ENCODE assay signal across 8 cellular contexts in the genomic region with DNA sequence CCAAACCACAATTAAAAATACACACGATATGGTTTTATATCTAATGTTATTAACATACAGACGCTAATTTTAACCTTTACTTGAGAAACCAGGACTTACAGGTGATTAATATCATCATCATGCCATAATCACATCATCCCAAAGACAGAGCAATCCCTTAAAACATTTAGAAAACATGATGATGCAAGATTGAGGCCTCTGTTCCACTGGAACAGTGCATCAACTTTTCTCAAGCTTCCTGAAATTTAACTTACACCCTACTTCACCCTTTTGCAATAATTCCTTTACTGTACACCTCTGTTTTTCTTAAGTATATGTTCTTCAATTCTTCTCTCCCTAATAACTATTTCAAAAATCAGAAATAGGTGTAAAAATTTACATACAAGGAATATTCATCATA. TPM values are rescaled to one million over a fixed set of nuclear protein-coding genes. Genes with fewer than 3 reads are reported as not detected.
"Had no signal": no experiment of that assay in that cellular context is flagged by ENCODE, and none has a peak within 500 bp of the region (broad histone marks: within the 10 kb centered on the region; RNA-seq: fewer than 3 reads in every experiment).

No MANE protein-coding gene starts in this region.

- H3K4me2 ChIP-seq: GM23338 had no signal

- H3K4me3 ChIP-seq: GM23338 had no signal

- H2AFZ ChIP-seq: GM23338 had no signal

- DNase-seq: H9, HCEC 1CT had no signal

- ATAC-seq: GM23338, HepG2 had no signal

- H3K27ac ChIP-seq: HL-60 had no signal

- FAIRE-seq: H1, HepG2 had no signal

RNA-seq across cellular contexts. Expression of a gene that starts 40.6 kb away (rescaled TPM):
- total RNA-seq: HT1080 had no signal

RNA-seq across cellular contexts. Expression of a gene that starts 59.9 kb away (rescaled TPM):
- total RNA-seq: HepG2 had no signal
- polyA plus RNA-seq: HepG2, IgD-negative memory B cell had no signal
